ENCODE assay signal across 21 cellular contexts in the genomic region with DNA sequence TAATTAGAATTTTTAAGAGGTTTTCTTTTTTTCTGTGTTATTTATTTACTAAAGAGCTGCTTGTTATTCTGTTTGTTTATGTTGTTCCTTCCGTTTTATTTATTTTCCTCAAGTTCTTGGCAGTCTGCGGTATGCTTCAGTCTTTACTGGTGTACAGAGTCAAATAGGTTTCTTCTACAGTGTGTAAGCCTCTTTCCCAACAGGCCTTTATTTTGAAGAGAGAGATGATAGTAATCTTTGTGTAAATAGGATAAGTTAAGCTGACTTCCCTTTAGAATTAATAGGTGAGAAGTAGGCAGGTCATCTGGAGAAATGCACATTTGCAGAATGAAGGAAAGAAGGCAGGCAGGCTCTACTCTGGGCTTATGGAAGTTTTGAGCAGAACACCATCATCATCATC.
"Had no signal": no experiment of that assay in that cellular context is flagged by ENCODE, and none has a peak within 500 bp of the region (broad histone marks: within the 10 kb centered on the region; RNA-seq: fewer than 3 reads in every experiment).

No MANE protein-coding gene starts in this region.

- H3K27ac ChIP-seq: HL-60 had no signal

- DNase-seq: KBM-7, MM.1S, NCI-H1092 treated with DMSO at 0.1 percent for 48 hours, NCI-H1436, NCI-H187, NCI-H2029, NCI-H2081 treated with DMSO at 0.1 percent for 48 hours, NCI-H2171, NCI-H226, NCI-H446, NCI-H510A, NCI-H524 treated with DMSO at 0.1 percent for 48 hours, NCI-H69, NCI-H774, Right ventricle myocardium superior, RPMI8226, SK-N-SH, SW 1271, T-cell had no signal

- H3K9ac ChIP-seq: SK-N-SH had no signal

- ATAC-seq: T-cell had no signal

- H3K9me2 ChIP-seq: SK-N-SH had no signal

- H3K4me2 ChIP-seq: SK-N-SH had no signal

- H3K9me3 Mint-ChIP-seq: IgD-negative memory B cell, T-cell had no signal

- H3K4me3 Mint-ChIP-seq: IgD-negative memory B cell, T-cell had no signal

- H3K27me3 Mint-ChIP-seq: IgD-negative memory B cell, T-cell had no signal

- H3K27ac Mint-ChIP-seq: IgD-negative memory B cell, T-cell had no signal

- H3K9me3 ChIP-seq: SK-N-SH had no signal
